1 cellular context compared by ENCODE assay signal in genomic region chr17:21043296-21044232, GRCh38.
TF ChIP-seq lines count a peak whose summit lies in the region.

No MANE protein-coding gene starts in this region.

TF ChIP-seq in HEK293, 187 proteins besides CTCF, POLR2A, EP300 and RAD21 (continued from another document):
- TF ChIP-seq ZNF600 (tag by site-specific recombination; IDR thresholded peaks at IDR 0.05) = peak; percentile 96
- TF ChIP-seq ZNF391 (tag by site-specific recombination; IDR thresholded peaks at IDR 0.05; ENCODE audit: borderline replicate concordance, low read depth) = peak; percentile 90; the same call in 1 of the 2 replicates
- TF ChIP-seq ZNF24 (tag by site-specific recombination; IDR thresholded peaks at IDR 0.05) = 0 out of 2 replicates have a peak, but pooled peaks have one; percentile 56
- no peak for TF ChIP-seq ZNF132 (tag by site-specific recombination; IDR thresholded peaks at IDR 0.05; ENCODE audit: borderline replicate concordance)
- TF ChIP-seq ZNF76 (tag by site-specific recombination; IDR thresholded peaks at IDR 0.05; ENCODE audit: borderline replicate concordance, low read depth) = peak; percentile 62; the same call in 1 of the 2 replicates
- TF ChIP-seq BCL11B (tag by site-specific recombination; IDR thresholded peaks at IDR 0.05; ENCODE audit: low read depth) = peak; percentile 87
- no peak for TF ChIP-seq ZNF19 (tag by site-specific recombination; IDR thresholded peaks at IDR 0.05; ENCODE audit: low read depth)
- TF ChIP-seq ZNF274 (IDR thresholded peaks at IDR 0.05; ENCODE audit: low read length) = no peak
- no peak for TF ChIP-seq ZNF274 (tag by site-specific recombination; IDR thresholded peaks at IDR 0.05; ENCODE audit: borderline replicate concordance)
- no peak for TF ChIP-seq ZNF768 (tag by site-specific recombination; IDR thresholded peaks at IDR 0.05)
- TF ChIP-seq PRDM6 (tag by site-specific recombination; IDR thresholded peaks at IDR 0.05) = no peak
- TF ChIP-seq ZNF510 (tag by site-specific recombination; IDR thresholded peaks at IDR 0.05; ENCODE audit: insufficient replicate concordance) = no peak
- 0 out of 2 replicates have a peak, but pooled peaks have one; percentile 16 for TF ChIP-seq ZNF423 (tag by site-specific recombination; IDR thresholded peaks at IDR 0.05)
- peak; percentile 45; the same call in 1 of the 2 replicates for TF ChIP-seq PRDM4 (tag by site-specific recombination; IDR thresholded peaks at IDR 0.05)
- no peak for TF ChIP-seq FEZF1 (tag by site-specific recombination; IDR thresholded peaks at IDR 0.05)
- no peak for TF ChIP-seq TCF7L2 (IDR thresholded peaks at IDR 0.05; ENCODE audit: borderline replicate concordance, low read depth, low read length)
- TF ChIP-seq ZBTB26 (tag by site-specific recombination; optimal IDR thresholded peaks at IDR 0.05) = peak; percentile 89
- no peak for TF ChIP-seq PBX3 (CRISPR knock-in tag; IDR thresholded peaks at IDR 0.05)
- peak; percentile 57; the same call in 1 of the 2 replicates for TF ChIP-seq EGR2 (tag by site-specific recombination; IDR thresholded peaks at IDR 0.05; ENCODE audit: low read depth)
- TF ChIP-seq ZNF223 (tag by site-specific recombination; IDR thresholded peaks at IDR 0.05) = no peak
- TF ChIP-seq ZEB2 (tag by site-specific recombination; IDR thresholded peaks at IDR 0.05) = peak; percentile 96
- TF ChIP-seq ZNF112 (tag by site-specific recombination; IDR thresholded peaks at IDR 0.05) = no peak
- peak; percentile 60 for TF ChIP-seq REST (tag by site-specific recombination; IDR thresholded peaks at IDR 0.05)
- TF ChIP-seq ZBTB44 (tag by site-specific recombination; IDR thresholded peaks at IDR 0.05) = peak; percentile 57; the same call in 1 of the 2 replicates
- TF ChIP-seq ZFP41 (tag by site-specific recombination; IDR thresholded peaks at IDR 0.05; ENCODE audit: borderline replicate concordance) = no peak
- no peak for TF ChIP-seq MZF1 (tag by site-specific recombination; IDR thresholded peaks at IDR 0.05; ENCODE audit: borderline replicate concordance)
- TF ChIP-seq KLF1 (tag by site-specific recombination; IDR thresholded peaks at IDR 0.05) = peak; percentile 67
- no peak for TF ChIP-seq ZNF658 (tag by site-specific recombination; IDR thresholded peaks at IDR 0.05)
- no peak for TF ChIP-seq ZNF664 (tag by site-specific recombination; IDR thresholded peaks at IDR 0.05)
- peak; percentile 81 for TF ChIP-seq ZNF629 (tag by site-specific recombination; IDR thresholded peaks at IDR 0.05)
- TF ChIP-seq ZNF747 (tag by site-specific recombination; IDR thresholded peaks at IDR 0.05) = no peak
- peak; percentile 98 for TF ChIP-seq ZNF501 (tag by site-specific recombination; IDR thresholded peaks at IDR 0.05)
- peak; percentile 34; the same call in 1 of the 2 replicates for TF ChIP-seq ZBTB21 (tag by site-specific recombination; IDR thresholded peaks at IDR 0.05)
- TF ChIP-seq ZNF140 (tag by site-specific recombination; IDR thresholded peaks at IDR 0.05) = no peak
- TF ChIP-seq ZBTB20 (tag by site-specific recombination; IDR thresholded peaks at IDR 0.05) = peak; percentile 99
- TF ChIP-seq ZNF514 (tag by site-specific recombination; IDR thresholded peaks at IDR 0.05) = no peak
- TF ChIP-seq ZNF785 (tag by site-specific recombination; IDR thresholded peaks at IDR 0.05) = 0 out of 2 replicates have a peak, but pooled peaks have one; percentile 30
- TF ChIP-seq ZNF169 (tag by site-specific recombination; IDR thresholded peaks at IDR 0.05) = no peak
- TF ChIP-seq BCL6B (tag by site-specific recombination; IDR thresholded peaks at IDR 0.05) = no peak
- peak; percentile 67 for TF ChIP-seq WT1 (tag by site-specific recombination; IDR thresholded peaks at IDR 0.05)
- TF ChIP-seq GLI4 (tag by site-specific recombination; IDR thresholded peaks at IDR 0.05) = no peak
- TF ChIP-seq PRDM1 (tag by site-specific recombination; IDR thresholded peaks at IDR 0.05) = no peak
- peak; percentile 83 for TF ChIP-seq ZFP69B (tag by site-specific recombination; IDR thresholded peaks at IDR 0.05)
- TF ChIP-seq ZNF518A (tag by site-specific recombination; conservative IDR thresholded peaks at IDR 0.05; ENCODE audit: low read depth) = no peak
- TF ChIP-seq ZNF302 (tag by site-specific recombination; IDR thresholded peaks at IDR 0.05; ENCODE audit: low read depth) = no peak
- TF ChIP-seq ZXDB (tag by site-specific recombination; IDR thresholded peaks at IDR 0.05) = peak; percentile 76
- TF ChIP-seq REPIN1 (tag by site-specific recombination; IDR thresholded peaks at IDR 0.05; ENCODE audit: low read depth) = peak; percentile 80; the same call in 1 of the 2 replicates
- TF ChIP-seq ZNF394 (tag by site-specific recombination; IDR thresholded peaks at IDR 0.05; ENCODE audit: borderline replicate concordance) = peak; percentile 68
